ENCODE assay signal across 8 cellular contexts in genomic region chr16:28413585-28413984, GRCh38. TPM values are rescaled to one million over a fixed set of nuclear protein-coding genes. Genes with fewer than 3 reads are reported as not detected.
"Had no signal": no experiment of that assay in that cellular context is flagged by ENCODE, and none has a peak within 500 bp of the region (broad histone marks: within the 10 kb centered on the region; RNA-seq: fewer than 3 reads in every experiment).

No MANE protein-coding gene starts in this region.

RNA-seq across cellular contexts. Expression of gene NPIPB6, which starts 50.3 kb away (rescaled TPM):
- total RNA-seq: LHCN-M2 had no signal

RNA-seq across cellular contexts. Expression of gene NPIPB7, which starts 58.6 kb away (rescaled TPM):
- total RNA-seq: LHCN-M2, MCF 10A, NCI-H460, PC-9, Right ventricle myocardium inferior, RPMI7951, SJCRH30, SK-MEL-5 had no signal
